In the genomic region with DNA sequence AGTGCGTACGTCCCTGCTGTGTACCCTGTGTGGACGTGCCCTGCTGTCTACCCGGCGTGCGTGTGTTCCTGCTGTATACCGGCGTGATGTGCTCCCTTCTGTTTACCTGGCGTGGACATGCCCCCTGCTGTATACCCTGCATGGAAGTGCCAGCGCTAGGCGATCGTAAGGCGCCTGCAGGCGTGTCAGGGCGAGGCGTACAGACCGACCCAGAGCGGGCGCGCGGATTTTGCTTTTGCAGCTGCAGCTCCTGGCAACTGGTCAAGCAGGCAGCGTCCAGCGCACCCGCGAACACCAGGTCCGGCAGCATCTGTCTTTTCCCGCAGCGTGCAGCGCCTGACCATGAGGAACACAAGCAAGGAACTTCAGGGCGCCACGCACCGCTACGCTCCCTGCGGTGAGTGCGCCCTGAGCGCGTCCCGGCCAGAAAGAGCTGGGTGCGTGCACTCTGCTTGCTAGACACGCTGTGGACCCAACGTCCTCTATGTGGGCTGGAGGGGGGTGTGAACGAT, we compare ENCODE assay signal across 8 cellular contexts. TPM values are rescaled to one million over a fixed set of nuclear protein-coding genes. Genes with fewer than 3 reads are reported as not detected.
DNase-seq lines count a peak whose midpoint lies in the region; ATAC-seq and TF ChIP-seq lines count a peak whose summit lies in the region.

No MANE protein-coding gene starts in this region.

- H3K9me3 Mint-ChIP-seq in osteocyte (ENCODE audit: unreplicated experiment), result no peaks in the 10 kb centered on the region

- H3K9me3 ChIP-seq in WERI-Rb-1 (ENCODE audit: severe bottlenecking), result no peaks in the 10 kb centered on the region

- H3K27ac Mint-ChIP-seq in osteocyte (ENCODE audit: unreplicated experiment), result peak overlapping the region; percentile 82

- peaks cover 38% of the 10 kb centered on the region for H3K27me3 Mint-ChIP-seq in osteocyte (ENCODE audit: unreplicated experiment)

- H3K4me3 ChIP-seq in WERI-Rb-1 (ENCODE audit: low read depth, low read length) (peak overlapping the region; percentile 69), foreskin fibroblast (ENCODE audit: low read depth in 1 of 2, low read length in 2 of 2) (peak overlapping the region; percentile 59 to 65)

- H3K4me3 Mint-ChIP-seq in osteocyte (ENCODE audit: unreplicated experiment), result peak overlapping the region; percentile 79

- peaks cover 10% of the 10 kb centered on the region for H3K27me3 ChIP-seq in WERI-Rb-1 (ENCODE audit: insufficient read depth, low read depth, severe bottlenecking)

- peak; percentile 4 for ATAC-seq in GM19035 (IDR thresholded peaks at IDR 0.05; ENCODE audit: unreplicated experiment)

- TF ChIP-seq POLR2A in erythroblast (IDR thresholded peaks at IDR 0.05; ENCODE audit: low read length), result no peak

- peak; percentile 19 for DNase-seq in A172 (ENCODE audit: low spot score)
- peak; percentile 19 for DNase-seq in WERI-Rb-1
- DNase-seq in foreskin fibroblast, result peak in 1 of 2 donors; percentile 60
- peak; percentile 88 for DNase-seq in osteocyte (ENCODE audit: extremely low spot score, unreplicated experiment)
- no peak for DNase-seq in DMS79 (lab: John Stamatoyannopoulos, UW)
- DNase-seq in erythroblast (lab: John Stamatoyannopoulos, UW), result no peak
- no peak for DNase-seq in NCI-H1930 (lab: John Stamatoyannopoulos, UW)

- no peak overlapping the region for H3K27ac ChIP-seq in WERI-Rb-1

- H3K36me3 ChIP-seq in WERI-Rb-1, result no peaks in the 10 kb centered on the region

- TF ChIP-seq CTCF in WERI-Rb-1 (IDR thresholded peaks at IDR 0.05; ENCODE audit: low read depth, low read length), result no peak
- no peak for TF ChIP-seq CTCF in foreskin fibroblast (IDR thresholded peaks at IDR 0.05; ENCODE audit: low read depth, low read length)
- no peak for TF ChIP-seq CTCF in osteocyte (IDR thresholded peaks at IDR 0.05)

- peaks cover 15% of the 10 kb centered on the region for H3K4me1 Mint-ChIP-seq in osteocyte (ENCODE audit: unreplicated experiment)

- no peaks in the 10 kb centered on the region for H3K36me3 Mint-ChIP-seq in osteocyte (ENCODE audit: unreplicated experiment)

RNA-seq across cellular contexts. Expression of a gene that starts 0.7 kb away (rescaled TPM):
- 0.62 and 1.6 TPM in 2 replicates for total RNA-seq in A172 (2014; rRNA removed; shearing (Covaris generic))
- not detected in 2 replicates for total RNA-seq in osteocyte

RNA-seq across cellular contexts. Expression of a gene that starts 7.1 kb away (rescaled TPM):
- total RNA-seq in A172 (2014; rRNA removed; shearing (Covaris generic)), result 4.5 and 7.9 TPM in 2 replicates
- not detected in 2 replicates for total RNA-seq in osteocyte

RNA-seq across cellular contexts. Expression of a gene that starts 53.0 kb away (rescaled TPM):
- 13.3 and 21.5 TPM in 2 replicates for total RNA-seq in A172 (2014; rRNA removed; shearing (Covaris generic))
- total RNA-seq in osteocyte, result 26.8 and 27.3 TPM in 2 replicates

RNA-seq across cellular contexts. Expression of a gene that starts 56.6 kb away (rescaled TPM):
- total RNA-seq in A172 (2014; rRNA removed; shearing (Covaris generic)), result 50.0 and 67.9 TPM in 2 replicates
- 28.8 and 33.9 TPM in 2 replicates for total RNA-seq in osteocyte

Comparison
In these comparisons a context has a peak if more than half of its experiments do, and no peak if none do; other contexts are left out.
1. DNase-seq: peak in A172 (single experiment), WERI-Rb-1 (single experiment) and osteocyte (single experiment); none in DMS79 (single experiment), erythroblast (0 of 2) and NCI-H1930 (0 of 2).